Comparison of ENCODE assay signal across 8 cellular contexts in the genomic region with DNA sequence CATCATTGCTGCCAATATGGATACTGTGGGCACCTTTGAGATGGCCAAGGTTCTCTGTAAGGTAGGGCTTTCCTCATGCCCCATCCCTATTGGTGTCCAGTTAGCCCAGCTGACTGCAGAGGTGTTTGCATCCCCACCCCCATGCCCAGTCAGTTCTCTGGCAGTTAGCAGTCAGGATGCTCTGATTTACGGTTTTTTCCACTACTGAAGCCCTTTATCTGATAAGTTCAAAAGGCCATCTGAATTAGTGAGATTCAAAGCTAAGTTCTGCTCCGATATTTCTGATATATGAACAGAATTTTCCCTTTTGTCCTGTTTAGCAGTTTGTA. TPM values are rescaled to one million over a fixed set of nuclear protein-coding genes. Genes with fewer than 3 reads are reported as not detected.
DNase-seq lines count a peak whose midpoint lies in the region; ATAC-seq and TF ChIP-seq lines count a peak whose summit lies in the region.
"Had no signal": no experiment of that assay in that cellular context is flagged by ENCODE, and none has a peak within 500 bp of the region (broad histone marks: within the 10 kb centered on the region; RNA-seq: fewer than 3 reads in every experiment).

No MANE protein-coding gene starts in this region.

- H3T11ph ChIP-seq in H9 (ENCODE audit: low read length): no peak overlapping the region

- peaks cover 23% of the 10 kb centered on the region for H3F3A ChIP-seq in smooth muscle cell (ENCODE audit: low read depth)

- H2BK5ac ChIP-seq in H9 (ENCODE audit: insufficient read length, low read length): no peak overlapping the region

- H3K27ac ChIP-seq in H9 (ENCODE audit: insufficient read length, low read depth, low read length): no peak overlapping the region
- H3K27ac ChIP-seq in smooth muscle cell (ENCODE audit: low read depth): no peak overlapping the region

- peaks cover 8 to 22% of the 10 kb centered on the region in 2 experiments for H3K4me1 Mint-ChIP-seq in H9

- H3K23me2 ChIP-seq in H9 (ENCODE audit: insufficient read length, low read depth, low read length, poor library complexity, severe bottlenecking): peaks cover 15% of the 10 kb centered on the region

- H3K4me1 ChIP-seq in H9 (ENCODE audit: insufficient read depth, low read length) (0 out of 2 replicates have a peak, but pooled peaks cover 6% of the 10 kb centered on the region), smooth muscle cell (ENCODE audit: low read depth) (peaks cover 17% of the 10 kb centered on the region)

- no peak overlapping the region for H2BK15ac ChIP-seq in H9 (ENCODE audit: low read depth, low read length)

- no peak overlapping the region for H2BK120ac ChIP-seq in H9 (ENCODE audit: low read depth, low read length, poor library complexity, severe bottlenecking)

- H3K27me3 Mint-ChIP-seq in H9 (ENCODE audit: low read depth): no peaks in the 10 kb centered on the region

- H2AFZ ChIP-seq in H9 (ENCODE audit: low read length) (no peak overlapping the region), smooth muscle cell (ENCODE audit: low read depth) (no peak overlapping the region)

- H3K9ac ChIP-seq in H9 (ENCODE audit: extremely low read depth, insufficient read length, low read length) (peak overlapping the region; percentile 89), smooth muscle cell (ENCODE audit: low read depth) (peak overlapping the region; percentile 89)

- no peaks in the 10 kb centered on the region for H3K9me3 ChIP-seq in H9 (ENCODE audit: control insufficient read depth, low read depth, low read length)
- H3K9me3 ChIP-seq in smooth muscle cell (replicated peaks; ENCODE audit: low read depth): no peaks in the 10 kb centered on the region

- no peaks in the 10 kb centered on the region for H4K20me1 ChIP-seq in H9 (ENCODE audit: control insufficient read depth, insufficient read depth, insufficient read length)
- peaks cover 4% of the 10 kb centered on the region for H4K20me1 ChIP-seq in smooth muscle cell (ENCODE audit: low read depth)

- peaks cover 8% of the 10 kb centered on the region for H3K79me1 ChIP-seq in H9 (ENCODE audit: insufficient read depth, low read depth, low read length, poor library complexity, severe bottlenecking)

- no peak overlapping the region for H2AK5ac ChIP-seq in H9 (ENCODE audit: insufficient read length, low read length)

- no peak overlapping the region for H2BK12ac ChIP-seq in H9 (ENCODE audit: insufficient read length, low read depth, low read length)

- ATAC-seq in SK-N-SH treated with all-trans-retinoic acid at 6 μM for 48 hours (peak; percentile 24), HG03045 (IDR thresholded peaks at IDR 0.05; ENCODE audit: unreplicated experiment) (no peak), HG03469 (IDR thresholded peaks at IDR 0.05; ENCODE audit: unreplicated experiment) (no peak)

- H4K91ac ChIP-seq in H9 (ENCODE audit: insufficient read length, low read depth, low read length): no peak overlapping the region

- H3K36me3 Mint-ChIP-seq in H9 (ENCODE audit: insufficient read depth in 1 of 3, low read depth in 3 of 3): peaks cover 26 to 48% (median 45%) of the 10 kb centered on the region in 3 experiments; a peak in 6 of 7 replicates

- no CpG with 5 or more reads among the region's 2 CpGs for WGBS in H9 (ENCODE audit: extremely low coverage, insufficient read length, low lambda C conversion rate)
- 60% methylated on average over 2 of the region's 2 CpGs for WGBS in smooth muscle cell (ENCODE audit: low lambda C conversion rate)

- H4K8ac ChIP-seq in H9 (replicated peaks; ENCODE audit: insufficient read length, low read depth, low read length): no peak overlapping the region

- H3K9me3 Mint-ChIP-seq in H9: no peaks in the 10 kb centered on the region

- H3K27ac Mint-ChIP-seq in H9: peak overlapping the region in 1 of 3 experiments; percentile 99; a peak in 1 of 7 replicates

- no peak overlapping the region for H2BK20ac ChIP-seq in H9 (ENCODE audit: low read depth, low read length, poor library complexity, severe bottlenecking)

- no peak overlapping the region for H3K4ac ChIP-seq in H9 (ENCODE audit: low read depth, low read length)

- no peaks in the 10 kb centered on the region for H3K27me3 ChIP-seq in H9 (ENCODE audit: insufficient read depth, low read length)
- no peaks in the 10 kb centered on the region for H3K27me3 ChIP-seq in smooth muscle cell (ENCODE audit: low read depth)

- H3K14ac ChIP-seq in H9 (ENCODE audit: insufficient read depth, low read length): no peak overlapping the region

- peak overlapping the region; percentile 98 to 99 for H3K4me3 Mint-ChIP-seq in H9

- H3K56ac ChIP-seq in H9 (ENCODE audit: insufficient read length, low read depth, low read length): no peak overlapping the region

- DNase-seq in H9 (no peak), fibroblast of villous mesenchyme (ENCODE audit: low read depth) (no peak), smooth muscle cell (lab: John Stamatoyannopoulos, UW; ENCODE audit: unreplicated experiment) (no peak), HCEC 1CT (no peak)
- DNase-seq: NCI-H2081 treated with DMSO at 0.1 percent for 48 hours had no signal

- no peak overlapping the region for H4K5ac ChIP-seq in H9 (ENCODE audit: insufficient read length, low read depth, low read length)

- TF ChIP-seq CTCF in H9 (conservative IDR thresholded peaks at IDR 0.05) (no peak), fibroblast of villous mesenchyme (IDR thresholded peaks at IDR 0.05; ENCODE audit: insufficient read depth, low read depth, low read length) (no peak), smooth muscle cell (IDR thresholded peaks at IDR 0.05; ENCODE audit: borderline replicate concordance, insufficient read depth, poor library complexity, severe bottlenecking) (no peak)

- H3K18ac ChIP-seq in H9 (ENCODE audit: insufficient read length, low read depth, low read length): no peak overlapping the region

- H3K4me3 ChIP-seq in fibroblast of villous mesenchyme (ENCODE audit: low read depth, low read length) (peak overlapping the region; percentile 93), smooth muscle cell (peak overlapping the region; percentile 85)

- H3K79me2 ChIP-seq in H9 (ENCODE audit: insufficient read depth, low read length) (peaks cover 3% of the 10 kb centered on the region; the same call in 1 of the 2 replicates), smooth muscle cell (ENCODE audit: low read depth) (peaks cover 59% of the 10 kb centered on the region)

- H3K4me2 ChIP-seq in H9 (ENCODE audit: insufficient read depth, insufficient read length, low read length): peak overlapping the region; percentile 99
- peak overlapping the region; percentile 93 for H3K4me2 ChIP-seq in smooth muscle cell

- no peaks in the 10 kb centered on the region for H3K36me3 ChIP-seq in smooth muscle cell (ENCODE audit: low read depth)

- H3K23ac ChIP-seq in H9 (ENCODE audit: insufficient read length, low read depth, low read length): no peak overlapping the region

TF ChIP-seq in SK-N-SH treated with all-trans-retinoic acid at 6 μM for 48 hours, 23 proteins besides CTCF, POLR2A, EP300 and RAD21 (continues in another document):
- TF ChIP-seq ZC3H10 (CRISPR knock-in tag; IDR thresholded peaks at IDR 0.05) (no peak), GLIS3 (CRISPR knock-in tag; IDR thresholded peaks at IDR 0.05) (no peak), ESRRG (CRISPR knock-in tag; IDR thresholded peaks at IDR 0.05) (no peak), ZNF8 (CRISPR knock-in tag; IDR thresholded peaks at IDR 0.05) (no peak), CSRNP3 (CRISPR knock-in tag; IDR thresholded peaks at IDR 0.05) (no peak), CSDC2 (CRISPR knock-in tag; IDR thresholded peaks at IDR 0.05) (no peak), PPARA (CRISPR knock-in tag; IDR thresholded peaks at IDR 0.05; ENCODE audit: borderline replicate concordance) (no peak)

RNA-seq across cellular contexts. Expression of gene GMPR2, which starts 0.8 kb away (rescaled TPM):
- total RNA-seq in H9 (2021): 84.7 and 86.9 TPM in 2 replicates
- total RNA-seq in fibroblast of villous mesenchyme: 76.7 and 87.7 TPM in 2 replicates
- total RNA-seq in smooth muscle cell: 38.8 and 65.0 TPM in 2 replicates
- 43.4 and 55.9 TPM in 2 replicates for polyA plus RNA-seq in smooth muscle cell

RNA-seq across cellular contexts. Expression of gene NEDD8, which starts 1.3 kb away (rescaled TPM):
- 214 and 225 TPM in 2 replicates for total RNA-seq in H9 (2021)
- 114 and 128 TPM in 2 replicates for total RNA-seq in fibroblast of villous mesenchyme
- total RNA-seq in smooth muscle cell: 209 and 211 TPM in 2 replicates
- polyA plus RNA-seq in smooth muscle cell: 375 and 432 TPM in 2 replicates

RNA-seq across cellular contexts. Expression of gene TINF2, which starts 8.9 kb away (rescaled TPM):
- 41.3 and 47.6 TPM in 2 replicates for total RNA-seq in H9 (2021)
- total RNA-seq in fibroblast of villous mesenchyme: 43.2 and 60.9 TPM in 2 replicates
- 27.9 and 38.8 TPM in 2 replicates for total RNA-seq in smooth muscle cell
- 43.6 and 52.5 TPM in 2 replicates for polyA plus RNA-seq in smooth muscle cell

RNA-seq across cellular contexts. Expression of gene MDP1, which starts 17.6 kb away (rescaled TPM):
- total RNA-seq in H9 (2021) (18.8 and 19.0 TPM in 2 replicates), fibroblast of villous mesenchyme (8.6 and 15.5 TPM in 2 replicates), smooth muscle cell (31.0 and 33.0 TPM in 2 replicates)
- 36.8 and 42.3 TPM in 2 replicates for polyA plus RNA-seq in smooth muscle cell

RNA-seq across cellular contexts. Expression of gene CHMP4A, which starts 20.2 kb away (rescaled TPM):
- 42.0 and 46.2 TPM in 2 replicates for total RNA-seq in H9 (2021)
- total RNA-seq in fibroblast of villous mesenchyme: 13.8 and 15.8 TPM in 2 replicates
- total RNA-seq in smooth muscle cell: 29.7 and 32.5 TPM in 2 replicates
- polyA plus RNA-seq in smooth muscle cell: 46.8 and 63.9 TPM in 2 replicates
